In genomic region chr18:3447895-3448844, GRCh38 we compare ENCODE assay signal across 8 cellular contexts. TPM values are rescaled to one million over a fixed set of nuclear protein-coding genes. Genes with fewer than 3 reads are reported as not detected.
DNase-seq lines count a peak whose midpoint lies in the region; ATAC-seq, FAIRE-seq and TF ChIP-seq lines count a peak whose summit lies in the region.

No MANE protein-coding gene starts in this region.

- H3K4me1 ChIP-seq in SK-N-SH (ENCODE audit: control insufficient read depth in 1 of 2, insufficient read depth in 2 of 2, low read depth in 1 of 2, low read length in 1 of 2): peaks cover 15 to 20% of the 10 kb centered on the region in 2 experiments
- peaks cover 7 to 13% (median 9%) of the 10 kb centered on the region in 3 donors for H3K4me1 ChIP-seq in pancreas
- peaks cover 0 to 19% (median 8%) of the 10 kb centered on the region in 4 donors for H3K4me1 ChIP-seq in tibial nerve

- H4K20me1 ChIP-seq in SK-N-SH (ENCODE audit: insufficient read depth): no peaks in the 10 kb centered on the region; the same call in 1 of the 2 replicates

- TF ChIP-seq RAD21 in SK-N-SH (IDR thresholded peaks at IDR 0.05; ENCODE audit: low read length): no peak; the same call in none of the 2 replicates

- H3K4me1 Mint-ChIP-seq in activated naive CD8-positive, alpha-beta T cell (ENCODE audit: low read depth): peaks cover 39% of the 10 kb centered on the region

- H3K27me3 Mint-ChIP-seq in activated naive CD8-positive, alpha-beta T cell: no peaks in the 10 kb centered on the region

- H3F3A ChIP-seq in SK-N-SH (replicated peaks; ENCODE audit: insufficient read depth): peaks cover 33% of the 10 kb centered on the region

- no peaks in the 10 kb centered on the region for H3K27me3 ChIP-seq in SK-N-SH (ENCODE audit: insufficient read depth)
- no peaks in the 10 kb centered on the region for H3K27me3 ChIP-seq in pancreas
- H3K27me3 ChIP-seq in tibial nerve: no peaks in the 10 kb centered on the region

- H3K36me3 Mint-ChIP-seq in activated naive CD8-positive, alpha-beta T cell: no peaks in the 10 kb centered on the region

- under 1% methylated on average over 46 of the region's 63 CpGs for WGBS in SK-N-SH (ENCODE audit: low lambda C conversion rate)
- 0 to 1% methylated on average over 61 to 63 of the region's 63 CpGs for WGBS in pancreas, 2 donors
- 0% methylated on average over 55 to 59 of the region's 63 CpGs for WGBS in tibial nerve, 2 donors

- H3K36me3 ChIP-seq in SK-N-SH (replicated peaks in 1 of 2; ENCODE audit: control insufficient read depth in 1 of 2, insufficient read depth in 2 of 2, low read length in 1 of 2): no peaks in the 10 kb centered on the region
- no peaks in the 10 kb centered on the region for H3K36me3 ChIP-seq in pancreas
- H3K36me3 ChIP-seq in tibial nerve: no peaks in the 10 kb centered on the region

- TF ChIP-seq CTCF in SK-N-SH (IDR thresholded peaks at IDR 0.05) (peak; percentile 26), pancreas (IDR thresholded peaks at IDR 0.05) (no peak), tibial nerve (IDR thresholded peaks at IDR 0.05) (peak in 2 of 5 experiments; percentile 35 to 43)

- H3K9me3 ChIP-seq in SK-N-SH (no peaks in the 10 kb centered on the region), pancreas (no peaks in the 10 kb centered on the region), tibial nerve (no peaks in the 10 kb centered on the region)

- intact Hi-C loops in Right ventricle myocardium inferior (cut with DNase I): loop anchor here (2.0 to 10.0 kb wide), 2 partner anchors 147 to 1847 kb away; partner anchors contain the start of gene ZBTB14
- intact Hi-C loops in pancreas (cut with DNase I): no loop called here

- H3K9me3 Mint-ChIP-seq in activated naive CD8-positive, alpha-beta T cell (ENCODE audit: low read depth): no peaks in the 10 kb centered on the region

- H3K79me2 ChIP-seq in SK-N-SH (ENCODE audit: insufficient read depth): peaks cover 42% of the 10 kb centered on the region

- H3K4me2 ChIP-seq in SK-N-SH: peak overlapping the region; percentile 86

- TF ChIP-seq EP300 in SK-N-SH (IDR thresholded peaks at IDR 0.05; ENCODE audit: borderline replicate concordance in 1 of 2, low read depth in 1 of 2, low read length in 1 of 2): peak; percentile 36 to 84; a peak in 3 of 4 replicates
- peak; percentile 59 to 99 for TF ChIP-seq EP300 in tibial nerve (IDR thresholded peaks at IDR 0.05)

- H3K27ac ChIP-seq in SK-N-SH (ENCODE audit: low read depth in 2 of 2, low read length in 1 of 2) (peak overlapping the region; percentile 98 to 99), pancreas (peak overlapping the region; percentile 92 to 100 (median 98)), tibial nerve (peak overlapping the region; percentile 97 to 99 (median 98))

- POLR2A ChIA-PET in SK-N-SH (lab: Yijun Ruan, JAX): interaction anchor here (0.7 to 1.2 kb wide), 2 partner anchors 123 to 146 kb away, joined by 3 to 6 read pairs; no protein-coding TSS in a partner anchor

- peak overlapping the region; percentile 44 for H2AFZ ChIP-seq in SK-N-SH (ENCODE audit: low read depth)

- H3K27ac Mint-ChIP-seq in activated naive CD8-positive, alpha-beta T cell: peak overlapping the region; percentile 94

- DNase-seq in NCI-H1048 (lab: John Stamatoyannopoulos, UW) (peak; percentile 87), SK-N-SH (peak; percentile 88), Right ventricle myocardium inferior (ENCODE audit: missing footprints) (peak; percentile 96), pancreas (peak; percentile 91 to 97 (median 94)), tibial nerve (ENCODE audit: low spot score in 2 of 2) (peak; percentile 84 to 90)

- H3K9me2 ChIP-seq in SK-N-SH: no peaks in the 10 kb centered on the region

- no peak for FAIRE-seq in pancreas (lab: Jason Lieb, UNC)

- CTCF ChIA-PET in SK-N-SH (lab: Yijun Ruan, JAX): interaction anchor here (0.7 to 3.3 kb wide), 11 partner anchors 12 to 218 kb away, joined by 3 to 25 read pairs (median 6); no protein-coding TSS in a partner anchor

- peak; percentile 89 to 91 for TF ChIP-seq POLR2A in tibial nerve (IDR thresholded peaks at IDR 0.05)

- H3K4me3 ChIP-seq in GM08714 (ENCODE audit: low read length) (peak overlapping the region; percentile 94), SK-N-SH (ENCODE audit: low read depth in 2 of 2, low read length in 1 of 2) (peak overlapping the region; percentile 74 to 93), pancreas (peak overlapping the region; percentile 78 to 90 (median 80)), tibial nerve (peak overlapping the region; percentile 64 to 92 (median 80))

- H3K4me3 Mint-ChIP-seq in activated naive CD8-positive, alpha-beta T cell: peak overlapping the region; percentile 92

- ATAC-seq in HG02610 (IDR thresholded peaks at IDR 0.05; ENCODE audit: unreplicated experiment) (peak; percentile 76), Right ventricle myocardium inferior (peak; percentile 86), pancreas (peak; percentile 73 to 80 (median 76))

- H3K9ac ChIP-seq in SK-N-SH: peak overlapping the region; percentile 99

TF ChIP-seq in SK-N-SH, 30 proteins besides CTCF, POLR2A, EP300 and RAD21 (continues in another document):
- TF ChIP-seq, protein P1, sequence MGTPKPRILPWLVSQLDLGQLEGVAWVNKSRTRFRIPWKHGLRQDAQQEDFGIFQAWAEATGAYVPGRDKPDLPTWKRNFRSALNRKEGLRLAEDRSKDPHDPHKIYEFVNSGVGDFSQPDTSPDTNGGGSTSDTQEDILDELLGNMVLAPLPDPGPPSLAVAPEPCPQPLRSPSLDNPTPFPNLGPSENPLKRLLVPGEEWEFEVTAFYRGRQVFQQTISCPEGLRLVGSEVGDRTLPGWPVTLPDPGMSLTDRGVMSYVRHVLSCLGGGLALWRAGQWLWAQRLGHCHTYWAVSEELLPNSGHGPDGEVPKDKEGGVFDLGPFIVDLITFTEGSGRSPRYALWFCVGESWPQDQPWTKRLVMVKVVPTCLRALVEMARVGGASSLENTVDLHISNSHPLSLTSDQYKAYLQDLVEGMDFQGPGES (IDR thresholded peaks at IDR 0.05; ENCODE audit: low read depth, low read length): no peak
- no peak for TF ChIP-seq FOXJ3 (CRISPR knock-in tag; IDR thresholded peaks at IDR 0.05)
- TF ChIP-seq ZBTB33 (IDR thresholded peaks at IDR 0.05; ENCODE audit: borderline replicate concordance, low read depth): 0 out of 2 replicates have a peak, but pooled peaks have one; percentile 32
- TF ChIP-seq, protein P2, sequence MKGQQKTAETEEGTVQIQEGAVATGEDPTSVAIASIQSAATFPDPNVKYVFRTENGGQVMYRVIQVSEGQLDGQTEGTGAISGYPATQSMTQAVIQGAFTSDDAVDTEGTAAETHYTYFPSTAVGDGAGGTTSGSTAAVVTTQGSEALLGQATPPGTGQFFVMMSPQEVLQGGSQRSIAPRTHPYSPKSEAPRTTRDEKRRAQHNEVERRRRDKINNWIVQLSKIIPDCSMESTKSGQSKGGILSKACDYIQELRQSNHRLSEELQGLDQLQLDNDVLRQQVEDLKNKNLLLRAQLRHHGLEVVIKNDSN (IDR thresholded peaks at IDR 0.05; ENCODE audit: borderline replicate concordance, low read depth): no peak
- TF ChIP-seq NFIC (IDR thresholded peaks at IDR 0.05; ENCODE audit: borderline replicate concordance): peak; percentile 34; the same call in 1 of the 2 replicates
- TF ChIP-seq YY1 (IDR thresholded peaks at IDR 0.05; ENCODE audit: low read depth): no peak; the same call in 1 of the 2 replicates
- TF ChIP-seq FOSL2 (IDR thresholded peaks at IDR 0.05; ENCODE audit: borderline replicate concordance, low read depth): peak; percentile 25; the same call in 1 of the 2 replicates
- TF ChIP-seq MXI1 (IDR thresholded peaks at IDR 0.05; ENCODE audit: low read depth, low read length): peak; percentile 88
- peak; percentile 67 for TF ChIP-seq TCF12 (IDR thresholded peaks at IDR 0.05)
- TF ChIP-seq CHD2 (IDR thresholded peaks at IDR 0.05; ENCODE audit: low read length, partially characterized antibody): no peak
- 0 out of 2 replicates have a peak, but pooled peaks have one; percentile 11 for TF ChIP-seq NRF1 (IDR thresholded peaks at IDR 0.05; ENCODE audit: low read depth, low read length)
- peak; percentile 93 for TF ChIP-seq PBX3 (IDR thresholded peaks at IDR 0.05)
- no peak for TF ChIP-seq EZH2phosphoT487 (IDR thresholded peaks at IDR 0.05; ENCODE audit: borderline replicate concordance, low read depth)
- peak; percentile 65; the same call in 1 of the 2 replicates for TF ChIP-seq SIN3A (IDR thresholded peaks at IDR 0.05; ENCODE audit: borderline replicate concordance, low read depth, low read length)
- peak; percentile 51; the same call in 1 of the 2 replicates for TF ChIP-seq RFX5 (IDR thresholded peaks at IDR 0.05; ENCODE audit: low read length)
- TF ChIP-seq SMC3 (IDR thresholded peaks at IDR 0.05; ENCODE audit: low read depth, low read length): peak; percentile 18; the same call in 1 of the 2 replicates

RNA-seq across cellular contexts. Expression of gene TGIF1, which starts 1.8 kb away (rescaled TPM):
- polyA plus RNA-seq in SK-N-SH (2012; rRNA removed) (82.3 and 113 TPM in 2 replicates), pancreas (10 to 100 TPM; 16.1 to 19.0 TPM)
- 78.8 and 86.9 TPM in 2 replicates for polyA plus RNA-seq in SK-N-SH (2012; cell fraction: cytosol; rRNA removed)
- polyA plus RNA-seq in SK-N-SH (2012; cell fraction: nucleus; rRNA removed): 121 and 190 TPM in 2 replicates
- total RNA-seq in Right ventricle myocardium inferior (8.4 TPM), pancreas (10 to 100 TPM; 12.8 to 40.7 (median 19.9) TPM), tibial nerve (10 to 100 TPM; 59.2 to 86.1 (median 70.1) TPM)

Comparison
In these comparisons a context has a peak if more than half of its experiments do, and no peak if none do; other contexts are left out.
1. Peak in every context shown above with its lines: DNase-seq, ATAC-seq, H3K4me3 ChIP-seq and H3K27ac ChIP-seq.